18 cellular contexts compared by ENCODE assay signal in genomic region chr3:74532446-74532845, GRCh38.
DNase-seq lines count a peak whose midpoint lies in the region; ATAC-seq, FAIRE-seq and TF ChIP-seq lines count a peak whose summit lies in the region.
"Had no signal": no experiment of that assay in that cellular context is flagged by ENCODE, and none has a peak within 500 bp of the region (broad histone marks: within the 10 kb centered on the region; RNA-seq: fewer than 3 reads in every experiment).

No MANE protein-coding gene starts in this region.

- DNase-seq in Right ventricle myocardium inferior (ENCODE audit: missing footprints) (no peak), cardiac septum (ENCODE audit: low spot score) (no peak), ascending aorta (ENCODE audit: low spot score in 2 of 2) (peak in 1 of 2 donors; percentile 75), fibroblast of the conjunctiva (ENCODE audit: low read depth) (peak; percentile 65), urothelium cell line (ENCODE audit: low spot score) (peak; percentile 49), NOMO-1 treated with DMSO at 0.1 percent for 48 hours (lab: John Stamatoyannopoulos, UW; ENCODE audit: unreplicated experiment) (no peak)
- DNase-seq: 8988T; activated naive CD4-positive, alpha-beta T cell treated with anti-CD3 and anti-CD28 coated beads, Interleukin-2, amount 50 U/mL, for 16 hours; GF-D8; natural killer cell; NCI-H1930; NCI-H774; RPMI8226; stimulated activated CD4-positive, alpha-beta T cell treated with anti-CD3 and anti-CD28 coated beads, Interleukin-1b, Interleukin-23, amount 100 ng/mL, for 48 hours; testis had no signal

- H3K36me3 ChIP-seq in ascending aorta = no peaks in the 10 kb centered on the region

- no peak for TF ChIP-seq CTCF in ascending aorta (IDR thresholded peaks at IDR 0.05)

- intact Hi-C loops in Right ventricle myocardium inferior (cut with DNase I) = no loop called here
- intact Hi-C loops in cardiac septum (cut with DNase I) = no loop called here
- intact Hi-C loops in ascending aorta (cut with DNase I) = loop anchor here (5.0 kb wide), 1 partner anchor 65 kb away; no protein-coding TSS in a partner anchor

- FAIRE-seq in urothelium cell line (lab: Jason Lieb, UNC) = no peak

- peaks cover 1 to 8% of the 10 kb centered on the region in 2 donors for H3K4me1 ChIP-seq in ascending aorta
- H3K4me1 ChIP-seq: testis had no signal

- ATAC-seq in Right ventricle myocardium inferior = peak; percentile 41
- no peak for ATAC-seq in GM21515 (IDR thresholded peaks at IDR 0.05; ENCODE audit: unreplicated experiment)
- ATAC-seq in GM18502 (IDR thresholded peaks at IDR 0.05; ENCODE audit: poor library complexity, unreplicated experiment) = no peak
- ATAC-seq: activated CD4-positive, CD25-positive, alpha-beta regulatory T cell treated with anti-CD3 and anti-CD28 coated beads, Interleukin-2, amount 50 U/mL, for 24 hours; natural killer cell had no signal

- H3K27me3 ChIP-seq in ascending aorta = no peaks in the 10 kb centered on the region
- H3K27me3 ChIP-seq: testis had no signal

- no peaks in the 10 kb centered on the region for H3K9me3 ChIP-seq in ascending aorta
- H3K9me3 ChIP-seq: testis had no signal

- peak overlapping the region; percentile 4 to 34 for H3K27ac ChIP-seq in ascending aorta
- H3K27ac ChIP-seq: testis had no signal

- H3K4me3 ChIP-seq in ascending aorta = no peak overlapping the region
- H3K4me3 ChIP-seq: testis had no signal

Comparison
In these comparisons a context has a peak if more than half of its experiments do, and no peak if none do; other contexts are left out.
1. DNase-seq: peak in fibroblast of the conjunctiva (single experiment) and urothelium cell line (single experiment); none in Right ventricle myocardium inferior (single experiment), cardiac septum (single experiment) and NOMO-1 treated with DMSO at 0.1 percent for 48 hours (single experiment).